Comparison of ENCODE assay signal across 14 cellular contexts in genomic region chr1:183483224-183483623, GRCh38. TPM values are rescaled to one million over a fixed set of nuclear protein-coding genes. Genes with fewer than 3 reads are reported as not detected.
DNase-seq lines count a peak whose midpoint lies in the region; TF ChIP-seq lines count a peak whose summit lies in the region.
"Had no signal": no experiment of that assay in that cellular context is flagged by ENCODE, and none has a peak within 500 bp of the region (broad histone marks: within the 10 kb centered on the region; RNA-seq: fewer than 3 reads in every experiment).

No MANE protein-coding gene starts in this region.

- H4K20me1 ChIP-seq in Karpas-422 (ENCODE audit: insufficient read depth, low read depth, low read length) (peaks cover 8% of the 10 kb centered on the region), OCI-LY7 (ENCODE audit: insufficient read depth, low read length) (peaks cover 30% of the 10 kb centered on the region; the same call in 1 of the 2 replicates), hepatocyte (ENCODE audit: insufficient read depth, poor library complexity, severe bottlenecking) (peaks cover 79% of the 10 kb centered on the region)

- peaks cover 91% of the 10 kb centered on the region for H3K4me1 ChIP-seq in Karpas-422 (ENCODE audit: low read length)
- H3K4me1 ChIP-seq in OCI-LY7 (ENCODE audit: insufficient read depth, low read length, poor library complexity, severe bottlenecking) = peaks cover 93% of the 10 kb centered on the region
- H3K4me1 ChIP-seq in hepatocyte (ENCODE audit: insufficient read depth) = peaks cover 10% of the 10 kb centered on the region

- intact Hi-C loops in OCI-LY7 (cut with micrococcal nuclease; ENCODE audit: unreplicated experiment) = no loop called here

- peaks cover 29% of the 10 kb centered on the region; the same call in 1 of the 2 replicates for H3K36me3 ChIP-seq in Karpas-422 (ENCODE audit: insufficient read depth, low read length)
- peaks cover 78% of the 10 kb centered on the region for H3K36me3 ChIP-seq in OCI-LY7 (ENCODE audit: insufficient read depth, low read length)
- no peaks in the 10 kb centered on the region for H3K36me3 ChIP-seq in hepatocyte (replicated peaks; ENCODE audit: insufficient read depth, low read depth)

- H3K27me3 Mint-ChIP-seq in type B pancreatic cell = no peaks in the 10 kb centered on the region
- H3K27me3 Mint-ChIP-seq: CD4-positive, CD25-positive, alpha-beta regulatory T cell; IgD-negative memory B cell had no signal

- H3K27ac Mint-ChIP-seq in type B pancreatic cell = no peak overlapping the region
- H3K27ac Mint-ChIP-seq: CD4-positive, CD25-positive, alpha-beta regulatory T cell; IgD-negative memory B cell had no signal

- CTCF ChIA-PET in OCI-LY7 (lab: Charles Lee; ENCODE audit: unreplicated experiment) = interaction anchor here (0.8 kb wide), 1 partner anchor 14 kb away, joined by 4 read pairs; no protein-coding TSS in a partner anchor

- no peak overlapping the region for H3K9ac ChIP-seq in Karpas-422 (ENCODE audit: low read length)
- H3K9ac ChIP-seq: BLaER1 treated with 17β-estradiol and CSF1 and Interleukin-3, amounts not matched to agents 10 nM and 100 nM; GM23248 had no signal

- H3K27ac ChIP-seq in 22Rv1 = 0 out of 2 replicates have a peak overlapping the region, but pooled peaks have one; percentile 8
- H3K27ac ChIP-seq in Karpas-422 (ENCODE audit: low read length) = peak overlapping the region; percentile 98
- H3K27ac ChIP-seq in OCI-LY7 (ENCODE audit: low read depth, low read length, poor library complexity, severe bottlenecking) = peak overlapping the region; percentile 100
- peak overlapping the region; percentile 20 for H3K27ac ChIP-seq in hepatocyte
- H3K27ac ChIP-seq: BLaER1 treated with 17β-estradiol and CSF1 and Interleukin-3, amounts not matched to agents 10 nM and 100 nM; GM23248 had no signal

- no TSS peak for BruUV-seq in OCI-LY7 (replicated peaks; lab: Mats Ljungman, UMichigan)

- H3K4me3 Mint-ChIP-seq in type B pancreatic cell = no peak overlapping the region
- H3K4me3 Mint-ChIP-seq: IgD-negative memory B cell had no signal

- WGBS in hepatocyte (ENCODE audit: low lambda C conversion rate, missing lambda C conversion rate) = 74% methylated on average over 1 of the region's 1 CpG

- H3K4me2 ChIP-seq in Karpas-422 (ENCODE audit: low read depth, low read length, poor library complexity, severe bottlenecking) (peak overlapping the region; percentile 78), OCI-LY7 (ENCODE audit: low read length) (peak overlapping the region; percentile 93), hepatocyte (peak overlapping the region; percentile 21)

- TF ChIP-seq CTCF in 22Rv1 (IDR thresholded peaks at IDR 0.05) (no peak), OCI-LY7 (conservative IDR thresholded peaks at IDR 0.05; ENCODE audit: low read length) (no peak), hepatocyte (IDR thresholded peaks at IDR 0.05; ENCODE audit: poor library complexity) (no peak), type B pancreatic cell (conservative IDR thresholded peaks at IDR 0.05) (no peak)

- peaks cover 8% of the 10 kb centered on the region for H3K36me3 Mint-ChIP-seq in type B pancreatic cell
- H3K36me3 Mint-ChIP-seq: CD4-positive, CD25-positive, alpha-beta regulatory T cell; IgD-negative memory B cell had no signal

- no peaks in the 10 kb centered on the region for H3K9me3 Mint-ChIP-seq in type B pancreatic cell
- H3K9me3 Mint-ChIP-seq: CD4-positive, CD25-positive, alpha-beta regulatory T cell; IgD-negative memory B cell had no signal

- no peaks in the 10 kb centered on the region for H3K9me3 ChIP-seq in Karpas-422 (ENCODE audit: low read length)
- peaks cover 10% of the 10 kb centered on the region; the same call in 1 of the 2 replicates for H3K9me3 ChIP-seq in OCI-LY7 (ENCODE audit: low read length)
- H3K9me3 ChIP-seq in hepatocyte (ENCODE audit: low read depth) = no peaks in the 10 kb centered on the region

- H3K9me2 ChIP-seq in Karpas-422 (replicated peaks; ENCODE audit: insufficient read depth, low read length) (no peaks in the 10 kb centered on the region), OCI-LY7 (ENCODE audit: insufficient read depth, low read length) (no peaks in the 10 kb centered on the region), hepatocyte (replicated peaks; ENCODE audit: insufficient read depth) (no peaks in the 10 kb centered on the region)

- H3K4me3 ChIP-seq in Karpas-422 (ENCODE audit: low read length) (no peak overlapping the region), OCI-LY7 (ENCODE audit: low read depth, low read length, poor library complexity, severe bottlenecking) (peak overlapping the region; percentile 62), hepatocyte (no peak overlapping the region)
- H3K4me3 ChIP-seq: BLaER1 treated with 17β-estradiol and CSF1 and Interleukin-3, amounts not matched to agents 10 nM and 100 nM; GM23248 had no signal

- peaks cover 23% of the 10 kb centered on the region for H3K4me1 Mint-ChIP-seq in type B pancreatic cell (ENCODE audit: unreplicated experiment)

- POLR2A ChIA-PET in OCI-LY7 (lab: Charles Lee) = no interaction called here

- no peaks in the 10 kb centered on the region for H3K27me3 ChIP-seq in Karpas-422 (ENCODE audit: low read length)
- no peaks in the 10 kb centered on the region for H3K27me3 ChIP-seq in hepatocyte
- H3K27me3 ChIP-seq: BLaER1 treated with 17β-estradiol and CSF1 and Interleukin-3, amounts not matched to agents 10 nM and 100 nM had no signal

- H3K79me2 ChIP-seq in Karpas-422 (ENCODE audit: low read length) (peaks cover 100% of the 10 kb centered on the region), OCI-LY7 (ENCODE audit: insufficient read depth, low read depth, low read length) (peaks cover 97% of the 10 kb centered on the region), hepatocyte (peaks cover 100% of the 10 kb centered on the region)

- DNase-seq in Karpas-422 (no peak), OCI-LY7 (ENCODE audit: low spot score) (no peak), hepatocyte (ENCODE audit: low spot score) (no peak), NCI-H1436 (lab: John Stamatoyannopoulos, UW) (no peak), NCI-H2171 treated with DMSO at 0.1 percent for 48 hours (lab: John Stamatoyannopoulos, UW) (no peak), type B pancreatic cell (ENCODE audit: extremely low spot score, unreplicated experiment) (no peak)
- DNase-seq: ACHN; CD4-positive, CD25-positive, alpha-beta regulatory T cell; DMS 273 treated with DMSO at 0.1 percent for 48 hours; GM23248; H7 had no signal

- H2AFZ ChIP-seq in Karpas-422 (ENCODE audit: low read length) (no peak overlapping the region), OCI-LY7 (ENCODE audit: low read length) (no peak overlapping the region), hepatocyte (no peak overlapping the region)
- H2AFZ ChIP-seq: GM23248 had no signal

RNA-seq across cellular contexts. Expression of gene SMG7, which starts 10.9 kb away (rescaled TPM):
- 41.1 and 99.7 TPM in 2 replicates for total RNA-seq in Karpas-422 (2014; rRNA removed; shearing (Covaris generic); ENCODE audit: low replicate concordance)
- 36.4 and 45.0 TPM in 2 replicates for total RNA-seq in OCI-LY7 (2014; rRNA removed; shearing (Covaris generic))
- total RNA-seq in OCI-LY7 (2022) = 172 and 185 TPM in 2 replicates
- total RNA-seq in hepatocyte = 28.8 and 39.5 TPM in 2 replicates
- 22.3 and 28.1 TPM in 2 replicates for polyA plus RNA-seq in hepatocyte
- 63.4 and 69.6 TPM in 2 replicates for total RNA-seq in type B pancreatic cell (ENCODE audit: low replicate concordance)

Comparison
In these comparisons a context has a peak if more than half of its experiments do, and no peak if none do; other contexts are left out.
1. H3K27ac ChIP-seq: peak in every context shown above with its lines; median percentile 100 in OCI-LY7; 98 in Karpas-422; 20 in hepatocyte; 8 in 22Rv1.
2. H3K4me2 ChIP-seq: peak in every context shown above with its lines; median percentile 93 in OCI-LY7; 78 in Karpas-422; 21 in hepatocyte.